8 cellular contexts compared by ENCODE assay signal in genomic region chr19:1812426-1813196, GRCh38. TPM values are rescaled to one million over a fixed set of nuclear protein-coding genes. Genes with fewer than 3 reads are reported as not detected.
DNase-seq lines count a peak whose midpoint lies in the region; ATAC-seq and TF ChIP-seq lines count a peak whose summit lies in the region.

No MANE protein-coding gene starts in this region.

- H3K4me3 Mint-ChIP-seq in progenitor cell of endocrine pancreas (ENCODE audit: low read depth), result peak overlapping the region; percentile 77

- peaks cover 11% of the 10 kb centered on the region for H3K27me3 Mint-ChIP-seq in progenitor cell of endocrine pancreas

- H3K27me3 ChIP-seq in adipocyte (replicated peaks; ENCODE audit: control insufficient read depth, insufficient read depth, low read length), result no peaks in the 10 kb centered on the region

- peaks cover 24% of the 10 kb centered on the region for H3K36me3 ChIP-seq in adipocyte (ENCODE audit: control insufficient read depth, insufficient read depth, low read length, severe bottlenecking)

- H3K9ac ChIP-seq in adipocyte (ENCODE audit: low read length), result peak overlapping the region; percentile 71

- peak; percentile 74 for ATAC-seq in HG02610 (IDR thresholded peaks at IDR 0.05; ENCODE audit: unreplicated experiment)
- peak; percentile 93 to 94 for ATAC-seq in left cardiac atrium

- peak overlapping the region; percentile 95 for H3K27ac Mint-ChIP-seq in progenitor cell of endocrine pancreas

- H3K9me3 Mint-ChIP-seq in progenitor cell of endocrine pancreas (ENCODE audit: low read depth), result no peaks in the 10 kb centered on the region

- H3K4me3 ChIP-seq in GM12865 (ENCODE audit: low read depth, low read length) (peak overlapping the region; percentile 48), adipocyte (ENCODE audit: low read length) (peak overlapping the region; percentile 80)

- H3K4me1 ChIP-seq in adipocyte (ENCODE audit: control insufficient read depth, insufficient read depth, low read length), result peaks cover 10% of the 10 kb centered on the region

- peak; percentile 78 for TF ChIP-seq CTCF in GM12865 (IDR thresholded peaks at IDR 0.05; ENCODE audit: insufficient read depth, low read depth, low read length, missing control alignments)
- TF ChIP-seq CTCF in progenitor cell of endocrine pancreas (IDR thresholded peaks at IDR 0.05; ENCODE audit: unreplicated experiment), result peak; percentile 71

- peaks cover 3% of the 10 kb centered on the region for H3K36me3 Mint-ChIP-seq in progenitor cell of endocrine pancreas (ENCODE audit: insufficient read depth)

- intact Hi-C loops in left cardiac atrium (cut with DNase I), result no loop called here

- no peaks in the 10 kb centered on the region for H3K9me3 ChIP-seq in adipocyte (ENCODE audit: control insufficient read depth, low read length)

- DNase-seq in GM12865 (ENCODE audit: low read depth) (peak; percentile 97), NCI-H1092 (lab: John Stamatoyannopoulos, UW) (peak; percentile 57), SW 1271 (lab: John Stamatoyannopoulos, UW) (peak; percentile 97 to 98), adipocyte (ENCODE audit: low read depth) (peak; percentile 93), left cardiac atrium (peak; percentile 97), progenitor cell of endocrine pancreas (ENCODE audit: low spot score, unreplicated experiment) (peak; percentile 77), ureter (ENCODE audit: low spot score) (peak; percentile 90)

- H3K4me1 Mint-ChIP-seq in progenitor cell of endocrine pancreas (ENCODE audit: low read depth), result peaks cover 8% of the 10 kb centered on the region

RNA-seq across cellular contexts. Expression of gene ATP8B3, which starts 0.5 kb away (rescaled TPM):
- total RNA-seq in left cardiac atrium (1 to 10 TPM in 1 of 2 donors, under 1 TPM in 1; 0.52 to 1.6 TPM), progenitor cell of endocrine pancreas (3.7 and 4.1 TPM in 2 replicates), ureter (1.3 TPM)

RNA-seq across cellular contexts. Expression of gene REXO1, which starts 35.7 kb away (rescaled TPM):
- total RNA-seq in left cardiac atrium (10 to 100 TPM; 14.8 to 22.3 TPM), progenitor cell of endocrine pancreas (42.8 and 44.6 TPM in 2 replicates), ureter (39.3 TPM)

RNA-seq across cellular contexts. Expression of gene KLF16, which starts 50.8 kb away (rescaled TPM):
- total RNA-seq in left cardiac atrium, result 10 to 100 TPM in 1 of 2 donors, 1 to 10 TPM in 1; 9.9 to 12.9 TPM
- 13.2 and 13.5 TPM in 2 replicates for total RNA-seq in progenitor cell of endocrine pancreas
- total RNA-seq in ureter, result 14.8 TPM

RNA-seq across cellular contexts. Expression of gene ONECUT3, which starts 59.3 kb away (rescaled TPM):
- not detected for total RNA-seq in left cardiac atrium
- total RNA-seq in progenitor cell of endocrine pancreas, result 41.9 and 42.9 TPM in 2 replicates
- not detected for total RNA-seq in ureter

Comparison
In these comparisons a context has a peak if more than half of its experiments do, and no peak if none do; other contexts are left out.
1. Peak in every context shown above with its lines: DNase-seq, ATAC-seq and H3K4me3 ChIP-seq.